2 cellular contexts compared by ENCODE assay signal in the genomic region with DNA sequence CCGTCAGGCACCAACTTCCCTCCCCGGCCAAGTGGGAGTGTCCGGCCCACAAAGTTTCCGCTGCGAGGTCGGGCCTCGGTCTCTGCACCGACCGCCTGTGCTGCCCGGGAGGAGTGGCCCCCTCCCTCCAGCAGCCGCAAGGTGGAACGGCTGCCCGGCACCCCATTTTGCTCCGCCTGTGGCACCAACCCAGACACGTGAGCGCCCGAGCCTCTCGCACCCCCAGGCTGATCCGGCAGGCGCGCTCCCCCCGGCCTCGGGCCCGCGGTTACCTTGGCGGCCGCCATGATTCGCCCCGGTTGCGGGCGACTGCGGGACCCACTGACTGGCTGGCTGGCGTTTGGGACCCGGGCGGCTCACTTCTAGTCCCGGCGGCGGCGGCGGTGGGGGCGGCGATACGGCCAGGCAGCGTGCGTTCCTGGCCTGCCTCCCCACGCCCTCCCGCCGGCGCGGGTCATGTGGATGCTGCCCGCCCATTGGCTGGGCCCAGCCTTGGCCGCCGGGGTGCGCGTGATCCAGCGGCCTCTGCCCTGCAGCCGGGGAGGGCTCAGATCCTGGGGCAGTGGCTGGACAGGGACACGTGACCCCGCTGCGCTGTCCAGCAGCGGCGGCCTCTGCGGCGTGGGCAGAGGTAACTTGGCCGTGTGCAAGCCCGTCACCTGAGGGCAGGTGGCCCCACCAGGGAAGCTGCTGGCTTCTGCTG.
A peak's percentile ranks its signal among the peaks of the same experiment; 100 is the strongest.
TF ChIP-seq lines count a peak whose summit lies in the region.

A gene with protein sequence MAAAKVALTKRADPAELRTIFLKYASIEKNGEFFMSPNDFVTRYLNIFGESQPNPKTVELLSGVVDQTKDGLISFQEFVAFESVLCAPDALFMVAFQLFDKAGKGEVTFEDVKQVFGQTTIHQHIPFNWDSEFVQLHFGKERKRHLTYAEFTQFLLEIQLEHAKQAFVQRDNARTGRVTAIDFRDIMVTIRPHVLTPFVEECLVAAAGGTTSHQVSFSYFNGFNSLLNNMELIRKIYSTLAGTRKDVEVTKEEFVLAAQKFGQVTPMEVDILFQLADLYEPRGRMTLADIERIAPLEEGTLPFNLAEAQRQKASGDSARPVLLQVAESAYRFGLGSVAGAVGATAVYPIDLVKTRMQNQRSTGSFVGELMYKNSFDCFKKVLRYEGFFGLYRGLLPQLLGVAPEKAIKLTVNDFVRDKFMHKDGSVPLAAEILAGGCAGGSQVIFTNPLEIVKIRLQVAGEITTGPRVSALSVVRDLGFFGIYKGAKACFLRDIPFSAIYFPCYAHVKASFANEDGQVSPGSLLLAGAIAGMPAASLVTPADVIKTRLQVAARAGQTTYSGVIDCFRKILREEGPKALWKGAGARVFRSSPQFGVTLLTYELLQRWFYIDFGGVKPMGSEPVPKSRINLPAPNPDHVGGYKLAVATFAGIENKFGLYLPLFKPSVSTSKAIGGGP (minus strand): TSS at position 429 of the 703 bp plus-strand sequence. CDS start 142 bp downstream, at position 287.

TF ChIP-seq in A549, 52 proteins besides CTCF, POLR2A, EP300 and RAD21 (continued from another document):
- TF ChIP-seq, protein P1, sequence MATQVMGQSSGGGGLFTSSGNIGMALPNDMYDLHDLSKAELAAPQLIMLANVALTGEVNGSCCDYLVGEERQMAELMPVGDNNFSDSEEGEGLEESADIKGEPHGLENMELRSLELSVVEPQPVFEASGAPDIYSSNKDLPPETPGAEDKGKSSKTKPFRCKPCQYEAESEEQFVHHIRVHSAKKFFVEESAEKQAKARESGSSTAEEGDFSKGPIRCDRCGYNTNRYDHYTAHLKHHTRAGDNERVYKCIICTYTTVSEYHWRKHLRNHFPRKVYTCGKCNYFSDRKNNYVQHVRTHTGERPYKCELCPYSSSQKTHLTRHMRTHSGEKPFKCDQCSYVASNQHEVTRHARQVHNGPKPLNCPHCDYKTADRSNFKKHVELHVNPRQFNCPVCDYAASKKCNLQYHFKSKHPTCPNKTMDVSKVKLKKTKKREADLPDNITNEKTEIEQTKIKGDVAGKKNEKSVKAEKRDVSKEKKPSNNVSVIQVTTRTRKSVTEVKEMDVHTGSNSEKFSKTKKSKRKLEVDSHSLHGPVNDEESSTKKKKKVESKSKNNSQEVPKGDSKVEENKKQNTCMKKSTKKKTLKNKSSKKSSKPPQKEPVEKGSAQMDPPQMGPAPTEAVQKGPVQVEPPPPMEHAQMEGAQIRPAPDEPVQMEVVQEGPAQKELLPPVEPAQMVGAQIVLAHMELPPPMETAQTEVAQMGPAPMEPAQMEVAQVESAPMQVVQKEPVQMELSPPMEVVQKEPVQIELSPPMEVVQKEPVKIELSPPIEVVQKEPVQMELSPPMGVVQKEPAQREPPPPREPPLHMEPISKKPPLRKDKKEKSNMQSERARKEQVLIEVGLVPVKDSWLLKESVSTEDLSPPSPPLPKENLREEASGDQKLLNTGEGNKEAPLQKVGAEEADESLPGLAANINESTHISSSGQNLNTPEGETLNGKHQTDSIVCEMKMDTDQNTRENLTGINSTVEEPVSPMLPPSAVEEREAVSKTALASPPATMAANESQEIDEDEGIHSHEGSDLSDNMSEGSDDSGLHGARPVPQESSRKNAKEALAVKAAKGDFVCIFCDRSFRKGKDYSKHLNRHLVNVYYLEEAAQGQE (IDR thresholded peaks at IDR 0.05), result peak; percentile 94
- TF ChIP-seq POLR2AphosphoS2 (conservative IDR thresholded peaks at IDR 0.05; ENCODE audit: low read length) (no peak), NPAS2 (CRISPR knock-in tag; IDR thresholded peaks at IDR 0.05; ENCODE audit: borderline replicate concordance) (peak; percentile 95), RARB (CRISPR knock-in tag; IDR thresholded peaks at IDR 0.05) (no peak), RFX5 (IDR thresholded peaks at IDR 0.05) (no peak), EHF (CRISPR knock-in tag; IDR thresholded peaks at IDR 0.05) (0 out of 2 replicates have a peak, but pooled peaks have one; percentile 28), SREBF2 (IDR thresholded peaks at IDR 0.05) (no peak), BHLHE40 (IDR thresholded peaks at IDR 0.05; ENCODE audit: low read depth, low read length) (peak; percentile 45; the same call in 1 of the 2 replicates), HDAC2 (IDR thresholded peaks at IDR 0.05) (no peak; the same call in 1 of the 2 replicates), HOXB13 (CRISPR knock-in tag; IDR thresholded peaks at IDR 0.05; ENCODE audit: low read depth) (no peak), FOXS1 (CRISPR knock-in tag; IDR thresholded peaks at IDR 0.05) (no peak)
- TF ChIP-seq, protein P2, sequence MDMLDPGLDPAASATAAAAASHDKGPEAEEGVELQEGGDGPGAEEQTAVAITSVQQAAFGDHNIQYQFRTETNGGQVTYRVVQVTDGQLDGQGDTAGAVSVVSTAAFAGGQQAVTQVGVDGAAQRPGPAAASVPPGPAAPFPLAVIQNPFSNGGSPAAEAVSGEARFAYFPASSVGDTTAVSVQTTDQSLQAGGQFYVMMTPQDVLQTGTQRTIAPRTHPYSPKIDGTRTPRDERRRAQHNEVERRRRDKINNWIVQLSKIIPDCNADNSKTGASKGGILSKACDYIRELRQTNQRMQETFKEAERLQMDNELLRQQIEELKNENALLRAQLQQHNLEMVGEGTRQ (IDR thresholded peaks at IDR 0.05), result peak; percentile 97
- TF ChIP-seq, protein P3, sequence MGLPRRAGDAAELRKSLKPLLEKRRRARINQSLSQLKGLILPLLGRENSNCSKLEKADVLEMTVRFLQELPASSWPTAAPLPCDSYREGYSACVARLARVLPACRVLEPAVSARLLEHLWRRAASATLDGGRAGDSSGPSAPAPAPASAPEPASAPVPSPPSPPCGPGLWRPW (IDR thresholded peaks at IDR 0.05), result no peak
- TF ChIP-seq, protein P4, sequence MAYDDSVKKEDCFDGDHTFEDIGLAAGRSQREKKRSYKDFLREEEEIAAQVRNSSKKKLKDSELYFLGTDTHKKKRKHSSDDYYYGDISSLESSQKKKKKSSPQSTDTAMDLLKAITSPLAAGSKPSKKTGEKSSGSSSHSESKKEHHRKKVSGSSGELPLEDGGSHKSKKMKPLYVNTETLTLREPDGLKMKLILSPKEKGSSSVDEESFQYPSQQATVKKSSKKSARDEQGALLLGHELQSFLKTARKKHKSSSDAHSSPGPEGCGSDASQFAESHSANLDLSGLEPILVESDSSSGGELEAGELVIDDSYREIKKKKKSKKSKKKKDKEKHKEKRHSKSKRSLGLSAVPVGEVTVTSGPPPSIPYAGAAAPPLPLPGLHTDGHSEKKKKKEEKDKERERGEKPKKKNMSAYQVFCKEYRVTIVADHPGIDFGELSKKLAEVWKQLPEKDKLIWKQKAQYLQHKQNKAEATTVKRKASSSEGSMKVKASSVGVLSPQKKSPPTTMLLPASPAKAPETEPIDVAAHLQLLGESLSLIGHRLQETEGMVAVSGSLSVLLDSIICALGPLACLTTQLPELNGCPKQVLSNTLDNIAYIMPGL (CRISPR knock-in tag; IDR thresholded peaks at IDR 0.05; ENCODE audit: borderline replicate concordance), result peak; percentile 89
- TF ChIP-seq, protein P5, sequence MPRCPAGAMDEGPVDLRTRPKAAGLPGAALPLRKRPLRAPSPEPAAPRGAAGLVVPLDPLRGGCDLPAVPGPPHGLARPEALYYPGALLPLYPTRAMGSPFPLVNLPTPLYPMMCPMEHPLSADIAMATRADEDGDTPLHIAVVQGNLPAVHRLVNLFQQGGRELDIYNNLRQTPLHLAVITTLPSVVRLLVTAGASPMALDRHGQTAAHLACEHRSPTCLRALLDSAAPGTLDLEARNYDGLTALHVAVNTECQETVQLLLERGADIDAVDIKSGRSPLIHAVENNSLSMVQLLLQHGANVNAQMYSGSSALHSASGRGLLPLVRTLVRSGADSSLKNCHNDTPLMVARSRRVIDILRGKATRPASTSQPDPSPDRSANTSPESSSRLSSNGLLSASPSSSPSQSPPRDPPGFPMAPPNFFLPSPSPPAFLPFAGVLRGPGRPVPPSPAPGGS (IDR thresholded peaks at IDR 0.05), result peak; percentile 42; the same call in 1 of the 3 replicates
- TF ChIP-seq, protein P6, sequence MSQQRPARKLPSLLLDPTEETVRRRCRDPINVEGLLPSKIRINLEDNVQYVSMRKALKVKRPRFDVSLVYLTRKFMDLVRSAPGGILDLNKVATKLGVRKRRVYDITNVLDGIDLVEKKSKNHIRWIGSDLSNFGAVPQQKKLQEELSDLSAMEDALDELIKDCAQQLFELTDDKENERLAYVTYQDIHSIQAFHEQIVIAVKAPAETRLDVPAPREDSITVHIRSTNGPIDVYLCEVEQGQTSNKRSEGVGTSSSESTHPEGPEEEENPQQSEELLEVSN (IDR thresholded peaks at IDR 0.05; ENCODE audit: borderline replicate concordance, low read depth), result peak; percentile 90

TF ChIP-seq in WTC11, 78 proteins besides CTCF, POLR2A, EP300 and RAD21 (continued from another document and continues in another):
- TF ChIP-seq, protein P7, sequence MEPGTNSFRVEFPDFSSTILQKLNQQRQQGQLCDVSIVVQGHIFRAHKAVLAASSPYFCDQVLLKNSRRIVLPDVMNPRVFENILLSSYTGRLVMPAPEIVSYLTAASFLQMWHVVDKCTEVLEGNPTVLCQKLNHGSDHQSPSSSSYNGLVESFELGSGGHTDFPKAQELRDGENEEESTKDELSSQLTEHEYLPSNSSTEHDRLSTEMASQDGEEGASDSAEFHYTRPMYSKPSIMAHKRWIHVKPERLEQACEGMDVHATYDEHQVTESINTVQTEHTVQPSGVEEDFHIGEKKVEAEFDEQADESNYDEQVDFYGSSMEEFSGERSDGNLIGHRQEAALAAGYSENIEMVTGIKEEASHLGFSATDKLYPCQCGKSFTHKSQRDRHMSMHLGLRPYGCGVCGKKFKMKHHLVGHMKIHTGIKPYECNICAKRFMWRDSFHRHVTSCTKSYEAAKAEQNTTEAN (CRISPR knock-in tag; IDR thresholded peaks at IDR 0.05), result peak; percentile 92; the same call in 1 of the 2 replicates
- TF ChIP-seq, protein P2 (CRISPR knock-in tag; IDR thresholded peaks at IDR 0.05), result peak; percentile 99
- TF ChIP-seq HMGA2 (CRISPR knock-in tag; IDR thresholded peaks at IDR 0.05) (no peak), TP53 (CRISPR knock-in tag; IDR thresholded peaks at IDR 0.05) (peak; percentile 20; the same call in 1 of the 2 replicates), ZNF121 (CRISPR knock-in tag; IDR thresholded peaks at IDR 0.05) (peak; percentile 76; the same call in 1 of the 2 replicates), ZNF232 (CRISPR knock-in tag; IDR thresholded peaks at IDR 0.05) (no peak), SMAD4 (CRISPR knock-in tag; IDR thresholded peaks at IDR 0.05) (no peak), FOXK1 (CRISPR knock-in tag; IDR thresholded peaks at IDR 0.05) (peak; percentile 76), IRF2 (CRISPR knock-in tag; IDR thresholded peaks at IDR 0.05; ENCODE audit: borderline replicate concordance, low read depth) (no peak), NFE2L1 (CRISPR knock-in tag; IDR thresholded peaks at IDR 0.05) (peak; percentile 71; the same call in 1 of the 2 replicates), ELF4 (CRISPR knock-in tag; IDR thresholded peaks at IDR 0.05; ENCODE audit: low read depth) (0 out of 2 replicates have a peak, but pooled peaks have one; percentile 79), ZNF423 (CRISPR knock-in tag; IDR thresholded peaks at IDR 0.05) (no peak)
- TF ChIP-seq, protein P8, sequence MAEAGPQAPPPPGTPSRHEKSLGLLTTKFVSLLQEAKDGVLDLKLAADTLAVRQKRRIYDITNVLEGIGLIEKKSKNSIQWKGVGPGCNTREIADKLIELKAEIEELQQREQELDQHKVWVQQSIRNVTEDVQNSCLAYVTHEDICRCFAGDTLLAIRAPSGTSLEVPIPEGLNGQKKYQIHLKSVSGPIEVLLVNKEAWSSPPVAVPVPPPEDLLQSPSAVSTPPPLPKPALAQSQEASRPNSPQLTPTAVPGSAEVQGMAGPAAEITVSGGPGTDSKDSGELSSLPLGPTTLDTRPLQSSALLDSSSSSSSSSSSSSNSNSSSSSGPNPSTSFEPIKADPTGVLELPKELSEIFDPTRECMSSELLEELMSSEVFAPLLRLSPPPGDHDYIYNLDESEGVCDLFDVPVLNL (CRISPR knock-in tag; IDR thresholded peaks at IDR 0.05; ENCODE audit: borderline replicate concordance, low read depth), result no peak
- TF ChIP-seq, protein P9, sequence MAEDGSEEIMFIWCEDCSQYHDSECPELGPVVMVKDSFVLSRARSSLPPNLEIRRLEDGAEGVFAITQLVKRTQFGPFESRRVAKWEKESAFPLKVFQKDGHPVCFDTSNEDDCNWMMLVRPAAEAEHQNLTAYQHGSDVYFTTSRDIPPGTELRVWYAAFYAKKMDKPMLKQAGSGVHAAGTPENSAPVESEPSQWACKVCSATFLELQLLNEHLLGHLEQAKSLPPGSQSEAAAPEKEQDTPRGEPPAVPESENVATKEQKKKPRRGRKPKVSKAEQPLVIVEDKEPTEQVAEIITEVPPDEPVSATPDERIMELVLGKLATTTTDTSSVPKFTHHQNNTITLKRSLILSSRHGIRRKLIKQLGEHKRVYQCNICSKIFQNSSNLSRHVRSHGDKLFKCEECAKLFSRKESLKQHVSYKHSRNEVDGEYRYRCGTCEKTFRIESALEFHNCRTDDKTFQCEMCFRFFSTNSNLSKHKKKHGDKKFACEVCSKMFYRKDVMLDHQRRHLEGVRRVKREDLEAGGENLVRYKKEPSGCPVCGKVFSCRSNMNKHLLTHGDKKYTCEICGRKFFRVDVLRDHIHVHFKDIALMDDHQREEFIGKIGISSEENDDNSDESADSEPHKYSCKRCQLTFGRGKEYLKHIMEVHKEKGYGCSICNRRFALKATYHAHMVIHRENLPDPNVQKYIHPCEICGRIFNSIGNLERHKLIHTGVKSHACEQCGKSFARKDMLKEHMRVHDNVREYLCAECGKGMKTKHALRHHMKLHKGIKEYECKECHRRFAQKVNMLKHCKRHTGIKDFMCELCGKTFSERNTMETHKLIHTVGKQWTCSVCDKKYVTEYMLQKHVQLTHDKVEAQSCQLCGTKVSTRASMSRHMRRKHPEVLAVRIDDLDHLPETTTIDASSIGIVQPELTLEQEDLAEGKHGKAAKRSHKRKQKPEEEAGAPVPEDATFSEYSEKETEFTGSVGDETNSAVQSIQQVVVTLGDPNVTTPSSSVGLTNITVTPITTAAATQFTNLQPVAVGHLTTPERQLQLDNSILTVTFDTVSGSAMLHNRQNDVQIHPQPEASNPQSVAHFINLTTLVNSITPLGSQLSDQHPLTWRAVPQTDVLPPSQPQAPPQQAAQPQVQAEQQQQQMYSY (CRISPR knock-in tag; IDR thresholded peaks at IDR 0.05), result 0 out of 2 replicates have a peak, but pooled peaks have one; percentile 4
- TF ChIP-seq, protein P10, sequence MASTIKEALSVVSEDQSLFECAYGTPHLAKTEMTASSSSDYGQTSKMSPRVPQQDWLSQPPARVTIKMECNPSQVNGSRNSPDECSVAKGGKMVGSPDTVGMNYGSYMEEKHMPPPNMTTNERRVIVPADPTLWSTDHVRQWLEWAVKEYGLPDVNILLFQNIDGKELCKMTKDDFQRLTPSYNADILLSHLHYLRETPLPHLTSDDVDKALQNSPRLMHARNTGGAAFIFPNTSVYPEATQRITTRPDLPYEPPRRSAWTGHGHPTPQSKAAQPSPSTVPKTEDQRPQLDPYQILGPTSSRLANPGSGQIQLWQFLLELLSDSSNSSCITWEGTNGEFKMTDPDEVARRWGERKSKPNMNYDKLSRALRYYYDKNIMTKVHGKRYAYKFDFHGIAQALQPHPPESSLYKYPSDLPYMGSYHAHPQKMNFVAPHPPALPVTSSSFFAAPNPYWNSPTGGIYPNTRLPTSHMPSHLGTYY (CRISPR knock-in tag; IDR thresholded peaks at IDR 0.05), result no peak
